Comparison of ENCODE assay signal across 9 cellular contexts in genomic region chr7:151342811-151343210, GRCh38. TPM values are rescaled to one million over a fixed set of nuclear protein-coding genes. Genes with fewer than 3 reads are reported as not detected.
A peak's percentile ranks its signal among the peaks of the same experiment; 100 is the strongest.
DNase-seq lines count a peak whose midpoint lies in the region; ATAC-seq and TF ChIP-seq lines count a peak whose summit lies in the region.
"Had no signal": no experiment of that assay in that cellular context is flagged by ENCODE, and none has a peak within 500 bp of the region (broad histone marks: within the 10 kb centered on the region; RNA-seq: fewer than 3 reads in every experiment).

No MANE protein-coding gene starts in this region.

- ATAC-seq in activated CD8-positive, alpha-beta memory T cell treated with anti-CD3 and anti-CD28 coated beads, Interleukin-2, amount 10 ng/mL, durations not matched to agents 7 days and 5 days: no peak
- ATAC-seq in WTC11 (no peak), HG03469 (IDR thresholded peaks at IDR 0.05; ENCODE audit: unreplicated experiment) (no peak)

- no peaks in the 10 kb centered on the region for H3K9me3 ChIP-seq in thymus (ENCODE audit: control insufficient read depth)

- peak overlapping the region; percentile 97 for H3K4me3 ChIP-seq in thymus (ENCODE audit: low read length)

- peaks cover 36% of the 10 kb centered on the region for H3K36me3 Mint-ChIP-seq in activated CD8-positive, alpha-beta memory T cell treated with anti-CD3 and anti-CD28 coated beads, Interleukin-2, amount 10 ng/mL, durations not matched to agents 7 days and 5 days
- H3K36me3 Mint-ChIP-seq in WTC11 (peaks cover 15% of the 10 kb centered on the region), immature natural killer cell (peaks cover 4 to 9% (median 8%) of the 10 kb centered on the region in 3 donors)

- 91% methylated on average over 8 of the region's 8 CpGs for WGBS in thymus

- peak overlapping the region; percentile 97 for H3K27ac Mint-ChIP-seq in activated CD8-positive, alpha-beta memory T cell treated with anti-CD3 and anti-CD28 coated beads, Interleukin-2, amount 10 ng/mL, durations not matched to agents 7 days and 5 days
- H3K27ac Mint-ChIP-seq in WTC11 (no peak overlapping the region), immature natural killer cell (peak overlapping the region; percentile 79 to 97 (median 92))

- no peak for TF ChIP-seq CTCF in WTC11 (IDR thresholded peaks at IDR 0.05)

- no peaks in the 10 kb centered on the region for H3K27me3 Mint-ChIP-seq in activated CD8-positive, alpha-beta memory T cell treated with anti-CD3 and anti-CD28 coated beads, Interleukin-2, amount 10 ng/mL, durations not matched to agents 7 days and 5 days
- H3K27me3 Mint-ChIP-seq in WTC11 (ENCODE audit: low read depth): peaks cover 14% of the 10 kb centered on the region
- H3K27me3 Mint-ChIP-seq in immature natural killer cell (ENCODE audit: low read depth in 3 of 3): peaks cover 6 to 11% (median 6%) of the 10 kb centered on the region in 3 donors

- POLR2A ChIA-PET in WTC11 (lab: Charles Lee): no interaction called here

- no peak for DNase-seq in activated CD8-positive, alpha-beta memory T cell treated with anti-CD3 and anti-CD28 coated beads, Interleukin-2, amount 10 ng/mL, durations not matched to agents 7 days and 5 days
- no peak for DNase-seq in activated CD8-positive, alpha-beta memory T cell treated with anti-CD3 and anti-CD28 coated beads, Interleukin-2, amount 50 U/mL, for 48 hours
- no peak for DNase-seq in WTC11 (ENCODE audit: low spot score)
- no peak for DNase-seq in immature natural killer cell
- DNase-seq in DMS53 treated with DMSO at 0.1 percent for 48 hours (lab: John Stamatoyannopoulos, UW; ENCODE audit: unreplicated experiment): no peak
- DNase-seq in germinal center (ENCODE audit: low spot score): no peak
- DNase-seq: DMS153 had no signal

- peaks cover 6% of the 10 kb centered on the region for H3K4me1 ChIP-seq in thymus (ENCODE audit: control insufficient read depth, insufficient read depth, low read length)

- peak overlapping the region; percentile 42 for H3K27ac ChIP-seq in thymus (ENCODE audit: low read depth)

- CTCF ChIA-PET in activated CD8-positive, alpha-beta memory T cell treated with anti-CD3 and anti-CD28 coated beads, Interleukin-2, amount 10 ng/mL, durations not matched to agents 7 days and 5 days (lab: Charles Lee): interaction anchor here (0.8 to 8.9 kb wide), 8 partner anchors 8 to 105 kb away, joined by 3 to 104 read pairs (median 4); no protein-coding TSS in a partner anchor
- CTCF ChIA-PET in WTC11 (lab: Charles Lee): interaction anchor here (1.8 kb wide), 1 partner anchor 8 kb away, joined by 19 read pairs; no protein-coding TSS in a partner anchor

- peak overlapping the region; percentile 79 for H3K4me3 Mint-ChIP-seq in activated CD8-positive, alpha-beta memory T cell treated with anti-CD3 and anti-CD28 coated beads, Interleukin-2, amount 10 ng/mL, durations not matched to agents 7 days and 5 days
- H3K4me3 Mint-ChIP-seq in WTC11 (peak overlapping the region; percentile 76), immature natural killer cell (peak overlapping the region; percentile 89 to 96 (median 91))

- no peaks in the 10 kb centered on the region for H3K27me3 ChIP-seq in thymus (ENCODE audit: control insufficient read depth, insufficient read depth)

- peaks cover 36% of the 10 kb centered on the region for H3K4me1 Mint-ChIP-seq in activated CD8-positive, alpha-beta memory T cell treated with anti-CD3 and anti-CD28 coated beads, Interleukin-2, amount 10 ng/mL, durations not matched to agents 7 days and 5 days
- H3K4me1 Mint-ChIP-seq in WTC11 (peaks cover 3% of the 10 kb centered on the region; the same call in 1 of the 2 replicates), immature natural killer cell (peaks cover 23 to 29% of the 10 kb centered on the region in 2 donors)

- H3K36me3 ChIP-seq in thymus (ENCODE audit: control insufficient read depth, insufficient read depth): peaks cover 13% of the 10 kb centered on the region

- peaks cover 2% of the 10 kb centered on the region for H3K9me3 Mint-ChIP-seq in activated CD8-positive, alpha-beta memory T cell treated with anti-CD3 and anti-CD28 coated beads, Interleukin-2, amount 10 ng/mL, durations not matched to agents 7 days and 5 days (ENCODE audit: low read depth)
- H3K9me3 Mint-ChIP-seq in WTC11: 0 out of 2 replicates have a peak, but pooled peaks cover 3% of the 10 kb centered on the region
- H3K9me3 Mint-ChIP-seq in immature natural killer cell: no peaks in the 10 kb centered on the region

TF ChIP-seq in WTC11, 78 proteins besides CTCF, POLR2A, EP300 and RAD21 (continues in another document):
- TF ChIP-seq ESRRA (CRISPR knock-in tag; IDR thresholded peaks at IDR 0.05; ENCODE audit: borderline replicate concordance): no peak
- TF ChIP-seq ATF3 (CRISPR knock-in tag; conservative IDR thresholded peaks at IDR 0.05): no peak
- TF ChIP-seq RELA (CRISPR knock-in tag; IDR thresholded peaks at IDR 0.05; ENCODE audit: borderline replicate concordance): no peak
- no peak for TF ChIP-seq USF2 (CRISPR knock-in tag; IDR thresholded peaks at IDR 0.05)
- TF ChIP-seq MYBL2 (CRISPR knock-in tag; IDR thresholded peaks at IDR 0.05): no peak
- no peak for TF ChIP-seq MXD4 (CRISPR knock-in tag; IDR thresholded peaks at IDR 0.05; ENCODE audit: borderline replicate concordance)
- TF ChIP-seq ZNF532 (CRISPR knock-in tag; IDR thresholded peaks at IDR 0.05; ENCODE audit: borderline replicate concordance): no peak
- TF ChIP-seq NR2C2 (CRISPR knock-in tag; IDR thresholded peaks at IDR 0.05): no peak
- TF ChIP-seq NFYB (CRISPR knock-in tag; conservative IDR thresholded peaks at IDR 0.05; ENCODE audit: low read depth): no peak
- TF ChIP-seq ZNF425 (CRISPR knock-in tag; conservative IDR thresholded peaks at IDR 0.05): no peak

RNA-seq across cellular contexts. Expression of gene NUB1, which starts 1.2 kb away (rescaled TPM):
- total RNA-seq in activated CD8-positive, alpha-beta memory T cell treated with anti-CD3 and anti-CD28 coated beads, Interleukin-2, amount 10 ng/mL, durations not matched to agents 7 days and 5 days: 10 to 100 TPM; 71.3 to 73.3 TPM
- total RNA-seq in WTC11 (2021): 31.2 to 38.3 TPM (median 33.5 TPM) in 3 replicates
- 10 to 100 TPM; 49.8 to 85.4 (median 77.4) TPM for polyA plus RNA-seq in immature natural killer cell
- 48.5 TPM for polyA plus RNA-seq in thymus
